ENCODE assay signal across 10 cellular contexts in genomic region chrX:85992811-85993229, GRCh38. TPM values are rescaled to one million over a fixed set of nuclear protein-coding genes. Genes with fewer than 3 reads are reported as not detected.
DNase-seq lines count a peak whose midpoint lies in the region; ATAC-seq and TF ChIP-seq lines count a peak whose summit lies in the region.
"Had no signal": no experiment of that assay in that cellular context is flagged by ENCODE, and none has a peak within 500 bp of the region (broad histone marks: within the 10 kb centered on the region; RNA-seq: fewer than 3 reads in every experiment).

No MANE protein-coding gene starts in this region.

- H3K4me2 ChIP-seq in mammary epithelial cell (ENCODE audit: insufficient read depth, low read depth, low read length) = no peak overlapping the region

- DNase-seq in activated CD4-positive, alpha-beta T cell treated with anti-CD3 and anti-CD28 coated beads for 48 hours = peak; percentile 2
- no peak for DNase-seq in activated CD4-positive, alpha-beta T cell treated with anti-CD3 and anti-CD28 coated beads, Interleukin-2, amount 50 U/mL, for 4 hours
- DNase-seq in NCI-H2081 (lab: John Stamatoyannopoulos, UW) = peak; percentile 21 to 79
- DNase-seq in mammary epithelial cell = peak; percentile 45
- peak; percentile 40 for DNase-seq in renal cortical epithelial cell (ENCODE audit: low read depth)
- DNase-seq in UCSD-AML1 (lab: John Stamatoyannopoulos, UW; ENCODE audit: unreplicated experiment) = no peak
- DNase-seq: Right ventricle myocardium superior had no signal

- no peak for TF ChIP-seq CTCF in mammary epithelial cell (conservative IDR thresholded peaks at IDR 0.05 in 1 of 2, IDR thresholded peaks at IDR 0.05 in 1 of 2; ENCODE audit: extremely low read depth in 1 of 2, insufficient read depth in 1 of 2, low read depth in 1 of 2, low read length in 2 of 2)

- H3K79me2 ChIP-seq in mammary epithelial cell (ENCODE audit: insufficient read depth, low read length) = peaks cover 41% of the 10 kb centered on the region

- no TSS peak for BruUV-seq in mammary epithelial cell (replicated peaks; lab: Mats Ljungman, UMichigan)

- no peak for TF ChIP-seq POLR2A in GM18505 (IDR thresholded peaks at IDR 0.05; ENCODE audit: borderline replicate concordance, extremely low read depth, insufficient read depth, insufficient read length)

- no peak overlapping the region for H3K27ac ChIP-seq in mammary epithelial cell (ENCODE audit: insufficient read depth, low read depth, low read length)
- H3K27ac ChIP-seq: neutrophil had no signal

- H3K4me1 ChIP-seq in mammary epithelial cell (ENCODE audit: insufficient read depth, low read length) = peaks cover 5% of the 10 kb centered on the region

- intact Hi-C loops in mammary epithelial cell (cut with micrococcal nuclease) = no loop called here

- no peaks in the 10 kb centered on the region for H3K27me3 ChIP-seq in mammary epithelial cell (ENCODE audit: insufficient read depth, low read length)
- H3K27me3 ChIP-seq: neutrophil had no signal

- no peaks in the 10 kb centered on the region for H4K20me1 ChIP-seq in mammary epithelial cell (ENCODE audit: insufficient read depth, low read length)

- in situ Hi-C loops in mammary epithelial cell (cut with MboI; ENCODE audit: low sequenced_read_pairs in 2 of 2) = no loop called here

- H3K9me3 ChIP-seq in mammary epithelial cell (replicated peaks; ENCODE audit: insufficient read depth, low read length) = no peaks in the 10 kb centered on the region
- H3K9me3 ChIP-seq: neutrophil had no signal

- CTCF ChIA-PET in mammary epithelial cell (lab: Charles Lee; ENCODE audit: low non-redundant PET) = no interaction called here

- H3K4me3 ChIP-seq in mammary epithelial cell (replicated peaks in 1 of 3; ENCODE audit: insufficient read depth in 1 of 3, low read depth in 2 of 3, low read length in 3 of 3) = no peak overlapping the region

- no peak overlapping the region for H2AFZ ChIP-seq in mammary epithelial cell (ENCODE audit: low read depth, low read length)

- H3K9ac ChIP-seq in mammary epithelial cell (ENCODE audit: insufficient read depth, low read length) = no peak overlapping the region

- ATAC-seq in GM18505 (IDR thresholded peaks at IDR 0.05; ENCODE audit: unreplicated experiment) (no peak), GM18873 (IDR thresholded peaks at IDR 0.05; ENCODE audit: low FRiP score, unreplicated experiment) (no peak)

- dilution Hi-C loops in mammary epithelial cell (cut with HindIII; ENCODE audit: low sequenced_read_pairs) = no loop called here

- no peaks in the 10 kb centered on the region for H3K36me3 ChIP-seq in mammary epithelial cell (ENCODE audit: insufficient read depth, low read length)
- H3K36me3 ChIP-seq: neutrophil had no signal

- WGBS in mammary epithelial cell (ENCODE audit: low coverage, missing lambda C conversion rate) = 34% methylated on average over 3 of the region's 3 CpGs

RNA-seq across cellular contexts. Expression of gene CHM, which starts 54.5 kb away (rescaled TPM):
- total RNA-seq in mammary epithelial cell (10 to 100 TPM; 21.8 to 29.6 TPM), renal cortical epithelial cell (26.4 and 44.7 TPM in 2 replicates)
- 11.1 TPM for polyA plus RNA-seq in mammary epithelial cell
- polyA minus RNA-seq in mammary epithelial cell = 12.7 TPM

Comparison
In these comparisons a context has a peak if more than half of its experiments do, and no peak if none do; other contexts are left out.
1. DNase-seq: peak in activated CD4-positive, alpha-beta T cell treated with anti-CD3 and anti-CD28 coated beads for 48 hours (single experiment), NCI-H2081 (2 of 2), mammary epithelial cell (single experiment) and renal cortical epithelial cell (single experiment); none in activated CD4-positive, alpha-beta T cell treated with anti-CD3 and anti-CD28 coated beads, Interleukin-2, amount 50 U/mL, for 4 hours (0 of 2) and UCSD-AML1 (single experiment).